Comparison of ENCODE assay signal across 9 cellular contexts in genomic region chr11:9535189-9535781, GRCh38. TPM values are rescaled to one million over a fixed set of nuclear protein-coding genes. Genes with fewer than 3 reads are reported as not detected.
A peak's percentile ranks its signal among the peaks of the same experiment; 100 is the strongest.
DNase-seq lines count a peak whose midpoint lies in the region; TF ChIP-seq lines count a peak whose summit lies in the region.
"Had no signal": no experiment of that assay in that cellular context is flagged by ENCODE, and none has a peak within 500 bp of the region (broad histone marks: within the 10 kb centered on the region; RNA-seq: fewer than 3 reads in every experiment).

No MANE protein-coding gene starts in this region.

- CTCF ChIA-PET in Caco-2 (lab: Charles Lee), result interaction anchor here (0.7 to 2.2 kb wide), 8 partner anchors 10 to 78 kb away, joined by 3 to 13 read pairs (median 5); partner anchors contain the start of gene WEE1

- BruUV-seq in Caco-2 (replicated peaks; lab: Mats Ljungman, UMichigan), result no TSS peak

- H3K4me1 ChIP-seq in Caco-2, result peaks cover 43% of the 10 kb centered on the region
- peaks cover 28% of the 10 kb centered on the region for H3K4me1 ChIP-seq in HUES48 (ENCODE audit: control insufficient read depth, insufficient read depth, low read length)
- H3K4me1 ChIP-seq in iPS DF 6.9 (ENCODE audit: control insufficient read depth, insufficient read depth, low read length), result no peaks in the 10 kb centered on the region

- peak; percentile 59 to 76 for DNase-seq in Caco-2
- DNase-seq in T-helper 2 cell treated with Interferon-gamma antibody and Interleukin-4, amounts not matched to agents 5 μg/mL and 100 μg/mL, for 36 hours (ENCODE audit: low spot score), result peak; percentile 64
- peak; percentile 65 for DNase-seq in astrocyte of the hippocampus (ENCODE audit: low read depth, low spot score)
- DNase-seq in iPS DF 6.9 (ENCODE audit: low read depth, low spot score), result peak; percentile 71
- peak; percentile 65 to 85 (median 81) for DNase-seq in stimulated activated CD4-positive, alpha-beta T cell treated with anti-CD3 and anti-CD28 coated beads, Interleukin-12 subunit alpha, Interleukin-12 subunit beta, amount 100 ng/mL, for 48 hours (ENCODE audit: low read depth in 2 of 3, low spot score in 1 of 3)
- DNase-seq in NCI-H2107 (lab: John Stamatoyannopoulos, UW), result no peak
- no peak for DNase-seq in cerebellar nuclear complex (lab: John Stamatoyannopoulos, UW)

- H3K27me3 Mint-ChIP-seq in Caco-2 (ENCODE audit: insufficient read depth, unreplicated experiment), result no peaks in the 10 kb centered on the region
- H3K27me3 Mint-ChIP-seq in T-helper 2 cell treated with Interferon-gamma antibody and Interleukin-4, amounts not matched to agents 5 μg/mL and 100 μg/mL, for 36 hours (ENCODE audit: low read depth), result no peaks in the 10 kb centered on the region

- no peaks in the 10 kb centered on the region for H3K36me3 Mint-ChIP-seq in Caco-2 (ENCODE audit: insufficient read depth, unreplicated experiment)
- no peaks in the 10 kb centered on the region for H3K36me3 Mint-ChIP-seq in T-helper 2 cell treated with Interferon-gamma antibody and Interleukin-4, amounts not matched to agents 5 μg/mL and 100 μg/mL, for 36 hours (ENCODE audit: low read depth)

- H3K27ac Mint-ChIP-seq in Caco-2 (ENCODE audit: unreplicated experiment), result no peak overlapping the region
- H3K27ac Mint-ChIP-seq in T-helper 2 cell treated with Interferon-gamma antibody and Interleukin-4, amounts not matched to agents 5 μg/mL and 100 μg/mL, for 36 hours, result no peak overlapping the region
- H3K27ac Mint-ChIP-seq: T-helper 1 cell treated with Interleukin-12 subunit alpha and Interleukin-12 subunit beta and Interleukin-4 antibody, amounts not matched to agents 30 μg/mL and 1 μg/mL, for 36 hours had no signal

- no CpG with 5 or more reads among the region's 6 CpGs for WGBS in iPS DF 6.9 (ENCODE audit: insufficient coverage, insufficient read length)

- H3K4me3 ChIP-seq in Caco-2 (ENCODE audit: low read depth, low read length) (no peak overlapping the region), HUES48 (ENCODE audit: low read depth, low read length) (no peak overlapping the region), iPS DF 6.9 (ENCODE audit: low read length) (no peak overlapping the region)

- H3K27ac ChIP-seq in HUES48 (ENCODE audit: low read depth, low read length) (peak overlapping the region; percentile 54), iPS DF 6.9 (ENCODE audit: low read length) (no peak overlapping the region)

- peaks cover 18% of the 10 kb centered on the region for H3K4me1 Mint-ChIP-seq in Caco-2 (ENCODE audit: low read depth, unreplicated experiment)
- H3K4me1 Mint-ChIP-seq in T-helper 2 cell treated with Interferon-gamma antibody and Interleukin-4, amounts not matched to agents 5 μg/mL and 100 μg/mL, for 36 hours (ENCODE audit: low read depth), result peaks cover 3% of the 10 kb centered on the region

- H3K9me3 ChIP-seq in Caco-2 (no peaks in the 10 kb centered on the region), HUES48 (ENCODE audit: control insufficient read depth, insufficient read depth, low read length) (no peaks in the 10 kb centered on the region), iPS DF 6.9 (ENCODE audit: control insufficient read depth, insufficient read depth, low read length) (no peaks in the 10 kb centered on the region)

- no peaks in the 10 kb centered on the region for H3K27me3 ChIP-seq in Caco-2 (replicated peaks; ENCODE audit: control insufficient read depth, insufficient read depth, low read length)
- H3K27me3 ChIP-seq in HUES48 (ENCODE audit: control insufficient read depth, insufficient read depth, low read length), result no peaks in the 10 kb centered on the region
- no peaks in the 10 kb centered on the region for H3K27me3 ChIP-seq in iPS DF 6.9 (ENCODE audit: control insufficient read depth, insufficient read depth, low read length)

- H3K9me3 Mint-ChIP-seq in Caco-2 (ENCODE audit: unreplicated experiment), result no peaks in the 10 kb centered on the region
- no peaks in the 10 kb centered on the region for H3K9me3 Mint-ChIP-seq in T-helper 2 cell treated with Interferon-gamma antibody and Interleukin-4, amounts not matched to agents 5 μg/mL and 100 μg/mL, for 36 hours
- H3K9me3 Mint-ChIP-seq: T-helper 1 cell treated with Interleukin-12 subunit alpha and Interleukin-12 subunit beta and Interleukin-4 antibody, amounts not matched to agents 30 μg/mL and 1 μg/mL, for 36 hours had no signal

- H3K36me3 ChIP-seq in Caco-2 (ENCODE audit: control insufficient read depth, insufficient read depth, low read length) (peaks cover 1% of the 10 kb centered on the region; the same call in 1 of the 2 replicates), HUES48 (ENCODE audit: control insufficient read depth, insufficient read depth, low read length) (no peaks in the 10 kb centered on the region), iPS DF 6.9 (ENCODE audit: control insufficient read depth, insufficient read depth, low read length) (no peaks in the 10 kb centered on the region)

- H3K9ac ChIP-seq in HUES48 (ENCODE audit: low read depth, low read length), result no peak overlapping the region

- POLR2A ChIA-PET in Caco-2 (lab: Charles Lee), result interaction anchor here (0.6 to 2.2 kb wide), 6 partner anchors 15 to 245 kb away, joined by 3 to 15 read pairs (median 4); partner anchors contain the start of gene WEE1

- intact Hi-C loops in Caco-2 (cut with micrococcal nuclease; ENCODE audit: unreplicated experiment), result loop anchor here (2.0 kb wide), 2 partner anchors 34 to 78 kb away; no protein-coding TSS in a partner anchor

- H3K4me3 Mint-ChIP-seq in Caco-2 (ENCODE audit: unreplicated experiment), result no peak overlapping the region
- no peak overlapping the region for H3K4me3 Mint-ChIP-seq in T-helper 2 cell treated with Interferon-gamma antibody and Interleukin-4, amounts not matched to agents 5 μg/mL and 100 μg/mL, for 36 hours
- H3K4me3 Mint-ChIP-seq: T-helper 1 cell treated with Interleukin-12 subunit alpha and Interleukin-12 subunit beta and Interleukin-4 antibody, amounts not matched to agents 30 μg/mL and 1 μg/mL, for 36 hours had no signal

- peak; percentile 74 to 80 for TF ChIP-seq CTCF in Caco-2 (IDR thresholded peaks at IDR 0.05; ENCODE audit: insufficient read depth in 1 of 2, low read depth in 1 of 2, low read length in 1 of 2, severe bottlenecking in 1 of 2, unreplicated experiment in 1 of 2)

RNA-seq across cellular contexts. Expression of gene WEE1, which starts 38.2 kb away (rescaled TPM):
- total RNA-seq in Caco-2 (2022), result 108 and 116 TPM in 2 replicates

Comparison
In these comparisons a context has a peak if more than half of its experiments do, and no peak if none do; other contexts are left out.
1. DNase-seq: peak in Caco-2 (2 of 2), T-helper 2 cell treated with Interferon-gamma antibody and Interleukin-4, amounts not matched to agents 5 μg/mL and 100 μg/mL, for 36 hours (single experiment), astrocyte of the hippocampus (single experiment), iPS DF 6.9 (single experiment) and stimulated activated CD4-positive, alpha-beta T cell treated with anti-CD3 and anti-CD28 coated beads, Interleukin-12 subunit alpha, Interleukin-12 subunit beta, amount 100 ng/mL, for 48 hours (3 of 3); none in NCI-H2107 (single experiment) and cerebellar nuclear complex (0 of 2).